2 cellular contexts compared by ENCODE assay signal in the genomic region with DNA sequence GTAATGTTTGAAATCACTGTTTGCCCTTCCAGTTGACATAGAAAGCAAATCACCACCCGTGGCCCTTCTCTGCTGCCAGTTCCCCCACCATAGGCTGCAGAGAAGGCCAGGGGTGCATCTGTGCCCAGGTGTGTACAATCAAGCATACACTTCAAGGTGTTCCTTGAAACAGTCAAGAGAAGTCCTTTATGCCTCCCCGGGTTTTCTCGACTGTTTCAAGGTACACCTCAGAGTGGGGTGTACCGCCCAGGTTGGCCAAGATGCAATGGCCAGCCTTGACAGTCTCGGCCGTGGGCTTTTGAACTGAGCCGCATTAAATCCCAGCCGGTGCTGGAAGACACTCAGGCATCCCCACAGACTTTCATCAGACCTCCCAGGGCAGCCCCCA.
TF ChIP-seq lines count a peak whose summit lies in the region.

No MANE protein-coding gene starts in this region.

TF ChIP-seq in HEK293, 187 proteins besides CTCF, POLR2A, EP300 and RAD21 (continued from another document):
- TF ChIP-seq, protein P1, sequence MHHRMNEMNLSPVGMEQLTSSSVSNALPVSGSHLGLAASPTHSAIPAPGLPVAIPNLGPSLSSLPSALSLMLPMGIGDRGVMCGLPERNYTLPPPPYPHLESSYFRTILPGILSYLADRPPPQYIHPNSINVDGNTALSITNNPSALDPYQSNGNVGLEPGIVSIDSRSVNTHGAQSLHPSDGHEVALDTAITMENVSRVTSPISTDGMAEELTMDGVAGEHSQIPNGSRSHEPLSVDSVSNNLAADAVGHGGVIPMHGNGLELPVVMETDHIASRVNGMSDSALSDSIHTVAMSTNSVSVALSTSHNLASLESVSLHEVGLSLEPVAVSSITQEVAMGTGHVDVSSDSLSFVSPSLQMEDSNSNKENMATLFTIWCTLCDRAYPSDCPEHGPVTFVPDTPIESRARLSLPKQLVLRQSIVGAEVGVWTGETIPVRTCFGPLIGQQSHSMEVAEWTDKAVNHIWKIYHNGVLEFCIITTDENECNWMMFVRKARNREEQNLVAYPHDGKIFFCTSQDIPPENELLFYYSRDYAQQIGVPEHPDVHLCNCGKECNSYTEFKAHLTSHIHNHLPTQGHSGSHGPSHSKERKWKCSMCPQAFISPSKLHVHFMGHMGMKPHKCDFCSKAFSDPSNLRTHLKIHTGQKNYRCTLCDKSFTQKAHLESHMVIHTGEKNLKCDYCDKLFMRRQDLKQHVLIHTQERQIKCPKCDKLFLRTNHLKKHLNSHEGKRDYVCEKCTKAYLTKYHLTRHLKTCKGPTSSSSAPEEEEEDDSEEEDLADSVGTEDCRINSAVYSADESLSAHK (tag by site-specific recombination; IDR thresholded peaks at IDR 0.05), result peak; percentile 85

TF ChIP-seq in K562, 482 proteins besides CTCF, POLR2A, EP300 and RAD21:
- TF ChIP-seq MIER1 (IDR thresholded peaks at IDR 0.05; ENCODE audit: low read depth) (peak; percentile 82), PTBP1 (IDR thresholded peaks at IDR 0.05; ENCODE audit: low read depth, low read length) (0 out of 2 replicates have a peak, but pooled peaks have one; percentile 29)
- TF ChIP-seq, protein P2, sequence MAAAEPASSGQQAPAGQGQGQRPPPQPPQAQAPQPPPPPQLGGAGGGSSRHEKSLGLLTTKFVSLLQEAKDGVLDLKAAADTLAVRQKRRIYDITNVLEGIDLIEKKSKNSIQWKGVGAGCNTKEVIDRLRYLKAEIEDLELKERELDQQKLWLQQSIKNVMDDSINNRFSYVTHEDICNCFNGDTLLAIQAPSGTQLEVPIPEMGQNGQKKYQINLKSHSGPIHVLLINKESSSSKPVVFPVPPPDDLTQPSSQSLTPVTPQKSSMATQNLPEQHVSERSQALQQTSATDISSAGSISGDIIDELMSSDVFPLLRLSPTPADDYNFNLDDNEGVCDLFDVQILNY (CRISPR knock-in tag; IDR thresholded peaks at IDR 0.05), result no peak
